Comparison of ENCODE assay signal across 8 cellular contexts in the genomic region with DNA sequence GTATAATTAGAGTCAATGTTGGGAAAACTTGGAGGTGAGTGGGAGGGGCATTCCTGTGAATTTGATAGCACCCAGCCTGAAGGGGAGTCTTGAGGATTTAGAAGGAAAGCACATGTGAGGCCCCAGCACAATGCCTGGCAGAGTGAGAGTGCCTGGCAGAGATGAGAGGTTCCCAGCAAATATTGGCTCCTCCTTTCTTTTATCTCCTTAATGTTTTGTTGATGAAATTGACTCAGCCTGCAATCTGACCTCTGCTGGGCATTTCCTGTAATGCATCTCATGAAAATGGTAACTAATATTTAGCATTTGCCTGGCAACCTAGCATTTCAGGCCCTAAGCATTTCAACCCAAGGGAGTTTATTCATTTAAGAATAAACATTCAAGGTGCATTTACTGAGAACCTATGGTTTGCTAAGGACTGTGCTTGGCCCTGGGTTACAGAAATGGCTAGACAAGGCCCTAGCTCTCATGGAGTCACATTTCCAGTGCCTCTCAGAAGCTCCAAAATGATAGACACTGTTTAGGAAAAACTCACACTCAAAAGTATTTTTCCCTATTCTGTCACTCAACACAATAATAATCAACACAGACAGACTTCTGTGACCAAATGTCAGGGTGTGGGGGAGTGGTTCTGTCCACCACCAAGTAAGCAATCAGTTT. TPM values are rescaled to one million over a fixed set of nuclear protein-coding genes. Genes with fewer than 3 reads are reported as not detected.
A peak's percentile ranks its signal among the peaks of the same experiment; 100 is the strongest.
DNase-seq lines count a peak whose midpoint lies in the region; ATAC-seq and TF ChIP-seq lines count a peak whose summit lies in the region.

No MANE protein-coding gene starts in this region.

- TF ChIP-seq POLR2A in uterus (IDR thresholded peaks at IDR 0.05) = no peak

- peak; percentile 50 for ATAC-seq in CD4-positive, CD25-positive, alpha-beta regulatory T cell (ENCODE audit: low read depth in 2 of 2)
- ATAC-seq in HG02798 (IDR thresholded peaks at IDR 0.05; ENCODE audit: poor library complexity, unreplicated experiment) = no peak

- intact Hi-C loops in uterus (cut with DNase I; ENCODE audit: low total_unique reads) = loop anchor here (5.0 kb wide), 1 partner anchor 92 kb away; no protein-coding TSS in a partner anchor

- peaks cover 21% of the 10 kb centered on the region for H3K36me3 Mint-ChIP-seq in CD4-positive, CD25-positive, alpha-beta regulatory T cell
- H3K36me3 Mint-ChIP-seq in nephron progenitor cell (ENCODE audit: low read depth) = peaks cover 4% of the 10 kb centered on the region

- no peaks in the 10 kb centered on the region for H3K9me3 ChIP-seq in CD4-positive, CD25-positive, alpha-beta regulatory T cell (ENCODE audit: control insufficient read depth in 2 of 2, low read length in 2 of 2)
- no peaks in the 10 kb centered on the region for H3K9me3 ChIP-seq in uterus

- H3K27me3 Mint-ChIP-seq in CD4-positive, CD25-positive, alpha-beta regulatory T cell = no peaks in the 10 kb centered on the region
- H3K27me3 Mint-ChIP-seq in nephron progenitor cell (ENCODE audit: low read depth, poor library complexity) = peaks cover 5% of the 10 kb centered on the region

- H3K4me1 ChIP-seq in CD4-positive, CD25-positive, alpha-beta regulatory T cell (ENCODE audit: control insufficient read depth, insufficient read depth, low read length, poor library complexity, severe bottlenecking) = no peaks in the 10 kb centered on the region
- H3K4me1 ChIP-seq in uterus = peaks cover 0 to 3% of the 10 kb centered on the region in 2 donors

- H3K4me3 ChIP-seq in CD4-positive, CD25-positive, alpha-beta regulatory T cell (ENCODE audit: low read depth, low read length) = no peak overlapping the region
- no peak overlapping the region for H3K4me3 ChIP-seq in uterus

- DNase-seq in CD4-positive, CD25-positive, alpha-beta regulatory T cell = peak; percentile 25 to 76 (median 62)
- peak; percentile 38 for DNase-seq in H4 (ENCODE audit: low spot score)
- peak; percentile 46 for DNase-seq in NCI-H460 (ENCODE audit: extremely low read depth, low read depth)
- DNase-seq in activated CD8-positive, alpha-beta memory T cell treated with anti-CD3 and anti-CD28 coated beads, Interleukin-2, amount 50 U/mL, for 1 hour (ENCODE audit: extremely low read depth) = peak; percentile 4
- peak; percentile 56 for DNase-seq in fibroblast of gingiva (ENCODE audit: low read depth)
- peak; percentile 34 for DNase-seq in nephron progenitor cell
- peak; percentile 50 to 66 for DNase-seq in uterus

- TF ChIP-seq CTCF in nephron progenitor cell (IDR thresholded peaks at IDR 0.05) (peak; percentile 62), uterus (IDR thresholded peaks at IDR 0.05) (peak; percentile 82 to 87 (median 84))

- H3K27ac Mint-ChIP-seq in CD4-positive, CD25-positive, alpha-beta regulatory T cell = peak overlapping the region in 1 of 3 donors; percentile 6
- H3K27ac Mint-ChIP-seq in nephron progenitor cell = no peak overlapping the region

- H3K36me3 ChIP-seq in CD4-positive, CD25-positive, alpha-beta regulatory T cell (ENCODE audit: control insufficient read depth, insufficient read depth, low read length) = peaks cover 19% of the 10 kb centered on the region
- H3K36me3 ChIP-seq in uterus = no peaks in the 10 kb centered on the region

- peaks cover 0 to 12% (median 7%) of the 10 kb centered on the region in 4 donors for H3K4me1 Mint-ChIP-seq in CD4-positive, CD25-positive, alpha-beta regulatory T cell
- peaks cover 49% of the 10 kb centered on the region for H3K4me1 Mint-ChIP-seq in nephron progenitor cell

- peaks cover 0 to 1% (median 0%) of the 10 kb centered on the region in 7 donors for H3K9me3 Mint-ChIP-seq in CD4-positive, CD25-positive, alpha-beta regulatory T cell
- H3K9me3 Mint-ChIP-seq in nephron progenitor cell = no peaks in the 10 kb centered on the region

- H3K4me3 Mint-ChIP-seq in CD4-positive, CD25-positive, alpha-beta regulatory T cell = no peak overlapping the region
- H3K4me3 Mint-ChIP-seq in nephron progenitor cell = no peak overlapping the region

- no peaks in the 10 kb centered on the region for H3K27me3 ChIP-seq in CD4-positive, CD25-positive, alpha-beta regulatory T cell (ENCODE audit: control insufficient read depth, insufficient read depth, low read length)
- no peaks in the 10 kb centered on the region for H3K27me3 ChIP-seq in uterus

- H3K27ac ChIP-seq in CD4-positive, CD25-positive, alpha-beta regulatory T cell (ENCODE audit: insufficient read depth, low read length, poor library complexity, severe bottlenecking) = no peak overlapping the region
- peak overlapping the region; percentile 45 to 51 for H3K27ac ChIP-seq in uterus

RNA-seq across cellular contexts. Expression of gene PDHB, which starts 19.0 kb away (rescaled TPM):
- 40.1 TPM for total RNA-seq in CD4-positive, CD25-positive, alpha-beta regulatory T cell
- polyA plus RNA-seq in CD4-positive, CD25-positive, alpha-beta regulatory T cell = 100 to 1,000 TPM; 116 to 159 (median 133) TPM
- 172 and 193 TPM in 2 replicates for total RNA-seq in H4 (2014; rRNA removed; shearing (Covaris generic))
- 64.1 and 73.9 TPM in 2 replicates for total RNA-seq in NCI-H460 (2014; rRNA removed; shearing (Covaris generic))
- polyA plus RNA-seq in NCI-H460 (2014; cell fraction: nucleus; rRNA removed) = 85.9 and 110 TPM in 2 replicates
- 100 to 1,000 TPM in 1 of 4 donors, 10 to 100 TPM in 3; 40.9 to 100 (median 49.7) TPM for total RNA-seq in uterus

Comparison
In these comparisons a context has a peak if more than half of its experiments do, and no peak if none do; other contexts are left out.
1. DNase-seq: peak in every context shown above with its lines; median percentile 62 in CD4-positive, CD25-positive, alpha-beta regulatory T cell; 58 in uterus; 56 in fibroblast of gingiva; 46 in NCI-H460; 38 in H4; 34 in nephron progenitor cell; 4 in activated CD8-positive, alpha-beta memory T cell treated with anti-CD3 and anti-CD28 coated beads, Interleukin-2, amount 50 U/mL, for 1 hour.